ENCODE assay signal across 7 cellular contexts in the genomic region with DNA sequence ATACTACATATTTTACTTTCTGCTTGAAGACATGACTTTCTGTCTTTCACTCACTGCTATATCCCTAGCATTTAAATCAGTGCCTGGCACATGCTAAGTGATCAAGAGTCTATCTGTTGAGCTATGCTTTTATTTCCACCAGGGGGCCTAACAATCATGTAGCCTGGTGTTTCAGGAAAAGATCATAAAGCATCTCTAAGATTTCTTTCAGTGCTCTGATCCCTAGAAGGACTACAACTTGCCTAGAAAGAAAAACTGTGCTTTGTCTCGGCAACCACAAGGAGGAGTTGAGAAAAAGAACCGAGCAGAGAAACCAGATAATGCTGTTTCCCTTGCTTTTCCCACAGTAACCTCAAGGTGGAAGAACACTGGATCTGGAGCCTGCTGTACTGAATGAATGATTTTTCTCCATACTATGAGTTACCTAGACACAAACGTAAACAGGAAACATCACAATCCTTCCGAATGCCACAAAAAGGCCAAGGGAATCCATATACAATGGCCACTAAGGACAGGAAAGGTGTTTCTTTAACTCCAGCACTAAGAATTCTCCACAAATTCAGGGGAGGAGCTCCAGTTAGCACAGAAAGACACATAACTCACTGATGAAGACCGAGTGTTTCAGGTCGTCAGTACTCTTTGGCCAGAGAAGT. TPM values are rescaled to one million over a fixed set of nuclear protein-coding genes. Genes with fewer than 3 reads are reported as not detected.
DNase-seq lines count a peak whose midpoint lies in the region; ATAC-seq and TF ChIP-seq lines count a peak whose summit lies in the region.

No MANE protein-coding gene starts in this region.

- peaks cover 11% of the 10 kb centered on the region for H3K4me1 ChIP-seq in rectal smooth muscle tissue (ENCODE audit: control insufficient read depth, insufficient read depth, low read length)

- peak overlapping the region; percentile 10 for H3K9ac ChIP-seq in rectal smooth muscle tissue (ENCODE audit: low read length)

- no peaks in the 10 kb centered on the region for H3K36me3 ChIP-seq in rectal smooth muscle tissue (ENCODE audit: control insufficient read depth, insufficient read depth, low read length)

- in situ Hi-C loops in astrocyte of the spinal cord (cut with HindIII; ENCODE audit: low sequenced_read_pairs), result no loop called here

- peak; percentile 74 for TF ChIP-seq CTCF in astrocyte of the spinal cord (IDR thresholded peaks at IDR 0.05; ENCODE audit: low read depth, low read length)

- DNase-seq in Daoy (ENCODE audit: low read depth), result peak; percentile 88
- DNase-seq in HuH-7.5 (ENCODE audit: low spot score), result peak; percentile 51
- peak; percentile 41 to 81 for DNase-seq in NOMO-1 (lab: John Stamatoyannopoulos, UW; ENCODE audit: unreplicated experiment in 2 of 2)
- peak; percentile 97 for DNase-seq in astrocyte of the spinal cord (ENCODE audit: low read depth, low spot score)
- peak; percentile 68 for DNase-seq in hepatic stellate cell (ENCODE audit: low spot score)

- H3K4me3 ChIP-seq in astrocyte of the spinal cord (ENCODE audit: low read depth, low read length) (peak overlapping the region; percentile 64), rectal smooth muscle tissue (ENCODE audit: low read length) (peak overlapping the region; percentile 98)

- H3K27me3 ChIP-seq in rectal smooth muscle tissue (ENCODE audit: control insufficient read depth, insufficient read depth, low read length), result no peaks in the 10 kb centered on the region

- no peak for ATAC-seq in GM19397 (IDR thresholded peaks at IDR 0.05; ENCODE audit: unreplicated experiment)

- H3K27ac ChIP-seq in rectal smooth muscle tissue (ENCODE audit: low read depth, low read length), result peak overlapping the region; percentile 99

RNA-seq across cellular contexts. Expression of a gene that starts 1.2 kb away (rescaled TPM):
- total RNA-seq in Daoy (2014; rRNA removed; shearing (Covaris generic)), result 10.8 and 16.5 TPM in 2 replicates
